In genomic region chr22:39960791-39961746, GRCh38 we compare ENCODE assay signal across 9 cellular contexts.
A peak's percentile ranks its signal among the peaks of the same experiment; 100 is the strongest.
DNase-seq lines count a peak whose midpoint lies in the region; ATAC-seq and TF ChIP-seq lines count a peak whose summit lies in the region.
"Had no signal": no experiment of that assay in that cellular context is flagged by ENCODE, and none has a peak within 500 bp of the region (broad histone marks: within the 10 kb centered on the region; RNA-seq: fewer than 3 reads in every experiment).

No MANE protein-coding gene starts in this region.

- no peak overlapping the region for H3K4me3 ChIP-seq in ACC112 (ENCODE audit: low read depth, low read length)
- H3K4me3 ChIP-seq in epithelial cell of esophagus (ENCODE audit: low read length), result no peak overlapping the region
- H3K4me3 ChIP-seq: heart right ventricle had no signal

- no peaks in the 10 kb centered on the region for H3K27me3 ChIP-seq in ACC112 (ENCODE audit: insufficient read depth, low read length)

- no peak for TF ChIP-seq CTCF in epithelial cell of esophagus (IDR thresholded peaks at IDR 0.05; ENCODE audit: insufficient read depth, low read depth, low read length, missing control alignments)

- H2AFZ ChIP-seq in ACC112 (ENCODE audit: low read length, unreplicated experiment), result no peak overlapping the region

- H3K36me3 ChIP-seq in ACC112 (ENCODE audit: insufficient read depth, low read length), result no peaks in the 10 kb centered on the region
- H3K36me3 ChIP-seq: heart right ventricle had no signal

- peak; percentile 47 to 49 for DNase-seq in activated CD4-positive, alpha-beta T cell treated with anti-CD3 and anti-CD28 coated beads for 24 hours (ENCODE audit: low read depth in 2 of 2)
- DNase-seq in epithelial cell of esophagus (ENCODE audit: low read depth) (peak; percentile 77), C1 segment of cervical spinal cord (lab: John Stamatoyannopoulos, UW) (no peak), NCI-H2227 (lab: John Stamatoyannopoulos, UW; ENCODE audit: unreplicated experiment) (no peak)
- DNase-seq in stimulated activated CD4-positive, alpha-beta T cell treated with anti-CD3 and anti-CD28 coated beads, TNF-alpha, amount 100 ng/mL, for 48 hours (ENCODE audit: low read depth in 3 of 3), result peak; percentile 55 to 73 (median 64)
- DNase-seq: heart right ventricle had no signal

- peak overlapping the region; percentile 80 for H3K27ac ChIP-seq in ACC112 (ENCODE audit: low read depth, low read length)

- ATAC-seq in GM19372 (IDR thresholded peaks at IDR 0.05; ENCODE audit: low read depth, unreplicated experiment) (peak; percentile 56), HG03558 (IDR thresholded peaks at IDR 0.05; ENCODE audit: extremely low read depth, unreplicated experiment) (peak; percentile 55)

- H3K79me2 ChIP-seq in ACC112 (ENCODE audit: control insufficient read depth, insufficient read depth, low read length, unreplicated experiment), result no peaks in the 10 kb centered on the region

- H3K4me1 ChIP-seq in ACC112 (ENCODE audit: control insufficient read depth, insufficient read depth, low read length, unreplicated experiment), result peaks cover 14% of the 10 kb centered on the region

Comparison
In these comparisons a context has a peak if more than half of its experiments do, and no peak if none do; other contexts are left out.
1. DNase-seq: peak in activated CD4-positive, alpha-beta T cell treated with anti-CD3 and anti-CD28 coated beads for 24 hours (2 of 2), epithelial cell of esophagus (single experiment) and stimulated activated CD4-positive, alpha-beta T cell treated with anti-CD3 and anti-CD28 coated beads, TNF-alpha, amount 100 ng/mL, for 48 hours (3 of 3); none in C1 segment of cervical spinal cord (0 of 14) and NCI-H2227 (single experiment).